9 cellular contexts compared by ENCODE assay signal in the genomic region with DNA sequence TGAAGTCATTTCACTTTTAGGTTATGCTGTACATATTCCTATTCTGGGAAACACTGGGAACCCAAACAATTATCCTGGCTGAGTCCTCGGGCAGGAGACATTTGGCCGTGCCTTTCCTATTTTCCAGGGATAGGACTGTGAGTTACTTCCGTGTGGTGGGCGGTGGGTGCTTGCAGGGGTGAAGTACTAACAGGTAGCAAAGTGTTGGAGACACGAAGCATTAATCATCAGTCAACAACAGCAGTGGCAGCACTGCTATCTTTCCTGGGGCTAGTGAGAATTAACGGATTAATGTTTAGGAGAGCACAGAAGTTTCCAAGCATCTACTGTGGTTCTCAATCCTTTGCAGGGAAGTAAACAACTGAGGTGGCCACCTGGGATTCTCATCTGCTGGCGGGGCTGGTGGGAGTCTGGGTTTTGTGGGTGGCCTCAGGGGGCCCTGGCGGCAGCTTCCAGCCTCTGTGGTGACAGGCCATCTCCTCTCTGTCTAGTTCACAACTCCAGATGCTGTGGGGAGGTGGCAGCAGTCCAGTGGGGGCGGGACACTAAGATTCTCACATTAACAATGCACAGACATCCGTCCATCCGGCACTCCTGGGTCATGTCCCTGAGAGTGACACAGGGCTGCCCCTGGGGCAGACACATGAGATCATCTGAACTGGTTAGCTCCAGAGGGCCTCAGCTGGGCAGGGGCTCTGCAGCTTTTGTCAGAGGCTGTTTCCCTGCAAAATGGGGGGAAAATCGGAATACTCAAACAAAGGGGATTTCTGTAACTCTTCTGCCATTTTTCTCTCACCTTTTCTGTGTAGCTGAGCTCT.
DNase-seq lines count a peak whose midpoint lies in the region; ATAC-seq, FAIRE-seq and TF ChIP-seq lines count a peak whose summit lies in the region.
"Had no signal": no experiment of that assay in that cellular context is flagged by ENCODE, and none has a peak within 500 bp of the region (broad histone marks: within the 10 kb centered on the region; RNA-seq: fewer than 3 reads in every experiment).

No MANE protein-coding gene starts in this region.

- no peaks in the 10 kb centered on the region for H3K27me3 Mint-ChIP-seq in activated naive CD4-positive, alpha-beta T cell treated with anti-CD3 and anti-CD28 coated beads for 36 hours (ENCODE audit: low read depth)
- H3K27me3 Mint-ChIP-seq in activated naive CD4-positive, alpha-beta T cell treated with anti-CD3 and anti-CD28 coated beads, Interleukin-2, amount 10 ng/mL, durations not matched to agents 7 days and 5 days, result no peaks in the 10 kb centered on the region
- H3K27me3 Mint-ChIP-seq: dendritic cell treated with granulocyte-macrophage colony-stimulating factor and Interleukin-4, amounts not matched to agents 40 ng/mL and 50 ng/mL, for 4 days had no signal

- H3K27ac ChIP-seq in breast epithelium, result peak overlapping the region; percentile 48 to 51
- no peak overlapping the region for H3K27ac ChIP-seq in right lobe of liver

- H3K27me3 ChIP-seq in breast epithelium, result no peaks in the 10 kb centered on the region
- H3K27me3 ChIP-seq in right lobe of liver, result no peaks in the 10 kb centered on the region

- peaks cover 36% of the 10 kb centered on the region for H3K36me3 Mint-ChIP-seq in activated naive CD4-positive, alpha-beta T cell treated with anti-CD3 and anti-CD28 coated beads for 36 hours (ENCODE audit: low read depth)
- H3K36me3 Mint-ChIP-seq in activated naive CD4-positive, alpha-beta T cell treated with anti-CD3 and anti-CD28 coated beads, Interleukin-2, amount 10 ng/mL, durations not matched to agents 7 days and 5 days, result peaks cover 46% of the 10 kb centered on the region

- WGBS in right lobe of liver (ENCODE audit: insufficient coverage, low coverage, low lambda C conversion rate, missing lambda C conversion rate), result 56% methylated on average over 5 of the region's 12 CpGs

- H3K4me3 ChIP-seq in breast epithelium (no peak overlapping the region), right lobe of liver (no peak overlapping the region)

- H3K27ac Mint-ChIP-seq in activated naive CD4-positive, alpha-beta T cell treated with anti-CD3 and anti-CD28 coated beads for 36 hours, result peak overlapping the region; percentile 55
- no peak overlapping the region for H3K27ac Mint-ChIP-seq in activated naive CD4-positive, alpha-beta T cell treated with anti-CD3 and anti-CD28 coated beads, Interleukin-2, amount 10 ng/mL, durations not matched to agents 7 days and 5 days
- H3K27ac Mint-ChIP-seq: dendritic cell treated with granulocyte-macrophage colony-stimulating factor and Interleukin-4, amounts not matched to agents 40 ng/mL and 50 ng/mL, for 4 days had no signal

- H3K36me3 ChIP-seq in breast epithelium, result no peaks in the 10 kb centered on the region
- no peaks in the 10 kb centered on the region for H3K36me3 ChIP-seq in right lobe of liver

- peaks cover 0 to 6% of the 10 kb centered on the region in 2 donors for H3K4me1 ChIP-seq in breast epithelium
- no peaks in the 10 kb centered on the region for H3K4me1 ChIP-seq in right lobe of liver

- TF ChIP-seq CTCF in breast epithelium (IDR thresholded peaks at IDR 0.05), result no peak
- no peak for TF ChIP-seq CTCF in right lobe of liver (IDR thresholded peaks at IDR 0.05)

- H3K4me1 Mint-ChIP-seq in activated naive CD4-positive, alpha-beta T cell treated with anti-CD3 and anti-CD28 coated beads for 36 hours (ENCODE audit: low read depth), result peaks cover 72% of the 10 kb centered on the region
- H3K4me1 Mint-ChIP-seq in activated naive CD4-positive, alpha-beta T cell treated with anti-CD3 and anti-CD28 coated beads, Interleukin-2, amount 10 ng/mL, durations not matched to agents 7 days and 5 days, result peaks cover 46% of the 10 kb centered on the region

- no peak overlapping the region for H3K4me3 Mint-ChIP-seq in activated naive CD4-positive, alpha-beta T cell treated with anti-CD3 and anti-CD28 coated beads for 36 hours
- no peak overlapping the region for H3K4me3 Mint-ChIP-seq in activated naive CD4-positive, alpha-beta T cell treated with anti-CD3 and anti-CD28 coated beads, Interleukin-2, amount 10 ng/mL, durations not matched to agents 7 days and 5 days
- H3K4me3 Mint-ChIP-seq: dendritic cell treated with granulocyte-macrophage colony-stimulating factor and Interleukin-4, amounts not matched to agents 40 ng/mL and 50 ng/mL, for 4 days had no signal

- intact Hi-C loops in activated naive CD4-positive, alpha-beta T cell treated with anti-CD3 and anti-CD28 coated beads for 36 hours (cut with micrococcal nuclease), result no loop called here
- intact Hi-C loops in breast epithelium (cut with DNase I; ENCODE audit: low total_unique reads) (no loop called here), right lobe of liver (cut with DNase I) (no loop called here)

- CTCF ChIA-PET in activated naive CD4-positive, alpha-beta T cell treated with anti-CD3 and anti-CD28 coated beads for 36 hours (lab: Charles Lee), result interaction anchor here (0.6 kb wide), 1 partner anchor 49 kb away, joined by 3 read pairs; no protein-coding TSS in a partner anchor
- CTCF ChIA-PET in activated naive CD4-positive, alpha-beta T cell treated with anti-CD3 and anti-CD28 coated beads, Interleukin-2, amount 10 ng/mL, durations not matched to agents 7 days and 5 days (lab: Charles Lee), result interaction anchor here (1.7 kb wide), 1 partner anchor 44 kb away, joined by 5 read pairs; no protein-coding TSS in a partner anchor

- H3K9me3 ChIP-seq in breast epithelium, result no peaks in the 10 kb centered on the region
- no peaks in the 10 kb centered on the region for H3K9me3 ChIP-seq in right lobe of liver

- ATAC-seq in right lobe of liver (peak; percentile 53 to 84 (median 69)), GM21737 (IDR thresholded peaks at IDR 0.05; ENCODE audit: unreplicated experiment) (no peak), HG02884 (IDR thresholded peaks at IDR 0.05; ENCODE audit: unreplicated experiment) (no peak), GM21360 (IDR thresholded peaks at IDR 0.05; ENCODE audit: unreplicated experiment) (no peak)

- DNase-seq in activated naive CD4-positive, alpha-beta T cell treated with anti-CD3 and anti-CD28 coated beads for 36 hours, result no peak
- no peak for DNase-seq in activated naive CD4-positive, alpha-beta T cell treated with anti-CD3 and anti-CD28 coated beads, Interleukin-2, amount 10 ng/mL, durations not matched to agents 7 days and 5 days
- peak in 1 of 2 donors; percentile 37 for DNase-seq in breast epithelium (ENCODE audit: low spot score in 2 of 2)
- peak; percentile 44 to 55 (median 54) for DNase-seq in right lobe of liver
- peak; percentile 63 for DNase-seq in urothelium cell line (ENCODE audit: low spot score)

- H3K9me3 Mint-ChIP-seq in activated naive CD4-positive, alpha-beta T cell treated with anti-CD3 and anti-CD28 coated beads for 36 hours, result no peaks in the 10 kb centered on the region
- H3K9me3 Mint-ChIP-seq in activated naive CD4-positive, alpha-beta T cell treated with anti-CD3 and anti-CD28 coated beads, Interleukin-2, amount 10 ng/mL, durations not matched to agents 7 days and 5 days, result no peaks in the 10 kb centered on the region
- H3K9me3 Mint-ChIP-seq: dendritic cell treated with granulocyte-macrophage colony-stimulating factor and Interleukin-4, amounts not matched to agents 40 ng/mL and 50 ng/mL, for 4 days had no signal

- TF ChIP-seq POLR2A in breast epithelium (IDR thresholded peaks at IDR 0.05) (no peak), right lobe of liver (IDR thresholded peaks at IDR 0.05) (no peak)

- no peak for FAIRE-seq in urothelium cell line (lab: Jason Lieb, UNC)

Comparison
In these comparisons a context has a peak if more than half of its experiments do, and no peak if none do; other contexts are left out.
1. DNase-seq: peak in right lobe of liver (3 of 3) and urothelium cell line (single experiment); none in activated naive CD4-positive, alpha-beta T cell treated with anti-CD3 and anti-CD28 coated beads for 36 hours (single experiment) and activated naive CD4-positive, alpha-beta T cell treated with anti-CD3 and anti-CD28 coated beads, Interleukin-2, amount 10 ng/mL, durations not matched to agents 7 days and 5 days (single experiment).
2. H3K27ac ChIP-seq: peak in breast epithelium (2 of 2); none in right lobe of liver (0 of 3).
3. ATAC-seq: peak in right lobe of liver (4 of 4); none in GM21737 (single experiment), HG02884 (single experiment) and GM21360 (single experiment).